23 cellular contexts compared by ENCODE assay signal in the genomic region with DNA sequence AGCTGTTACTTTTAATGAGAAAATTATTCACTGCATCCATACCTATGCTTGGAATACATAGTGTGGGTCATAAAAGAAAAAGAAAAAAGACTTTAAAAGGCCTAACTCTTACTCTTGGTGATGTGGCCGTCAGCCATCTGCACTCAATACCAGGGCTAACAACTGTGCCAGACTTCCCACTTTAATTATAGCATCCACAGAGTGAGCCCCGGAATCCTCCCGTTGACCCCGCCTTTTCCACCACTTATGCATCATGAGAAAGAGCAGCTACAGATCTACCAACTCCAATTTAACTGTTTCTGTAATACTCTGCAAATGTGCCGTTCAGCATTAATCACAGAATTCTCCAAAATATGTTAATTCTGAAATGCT.
"Had no signal": no experiment of that assay in that cellular context is flagged by ENCODE, and none has a peak within 500 bp of the region (broad histone marks: within the 10 kb centered on the region; RNA-seq: fewer than 3 reads in every experiment).

No MANE protein-coding gene starts in this region.

- DNase-seq: activated CD4-positive, alpha-beta memory T cell treated with anti-CD3 and anti-CD28 coated beads, Interleukin-2, amount 10 ng/mL, durations not matched to agents 7 days and 5 days; activated CD4-positive, alpha-beta T cell treated with anti-CD3 and anti-CD28 coated beads for 36 hours; activated CD4-positive, alpha-beta T cell treated with anti-CD3 and anti-CD28 coated beads, Interleukin-2, amount 50 U/mL, for 1 hour; activated gamma-delta T cell; activated naive CD4-positive, alpha-beta T cell treated with anti-CD3 and anti-CD28 coated beads, Interleukin-2, amount 10 ng/mL, durations not matched to agents 7 days and 5 days; activated naive CD8-positive, alpha-beta T cell treated with anti-CD3 and anti-CD28 coated beads for 36 hours; activated T-cell treated with anti-CD3 and anti-CD28 coated beads for 4 hours; activated T-cell treated with anti-CD3 and anti-CD28 coated beads, Interleukin-2, amount 50 U/mL, for 48 hours; NCI-H1092; NCI-H1417; NCI-H1930; NCI-H2171; NCI-H345; NCI-H510A treated with DMSO at 0.1 percent for 48 hours; Peyer's patch; SHP77 treated with DMSO at 0.1 percent for 48 hours; T-helper 1 cell; WERI-Rb-1 had no signal

- H3K36me3 Mint-ChIP-seq: activated naive CD4-positive, alpha-beta T cell treated with anti-CD3 and anti-CD28 coated beads, Interleukin-2, amount 10 ng/mL, durations not matched to agents 7 days and 5 days; activated naive CD8-positive, alpha-beta T cell treated with anti-CD3 and anti-CD28 coated beads for 36 hours had no signal

- H3K36me3 ChIP-seq: breast epithelium, Peyer's patch, WERI-Rb-1 had no signal

- H3K4me3 ChIP-seq: breast epithelium, Peyer's patch had no signal

- H3K4me1 ChIP-seq: breast epithelium, Peyer's patch had no signal

- H3K27ac Mint-ChIP-seq: activated CD4-positive, alpha-beta memory T cell treated with anti-CD3 and anti-CD28 coated beads, Interleukin-2, amount 10 ng/mL, durations not matched to agents 7 days and 5 days; activated CD4-positive, alpha-beta T cell treated with anti-CD3 and anti-CD28 coated beads for 36 hours; activated naive CD4-positive, alpha-beta T cell treated with anti-CD3 and anti-CD28 coated beads, Interleukin-2, amount 10 ng/mL, durations not matched to agents 7 days and 5 days; activated naive CD8-positive, alpha-beta T cell treated with anti-CD3 and anti-CD28 coated beads for 36 hours; activated T-helper 17 cell treated with anti-CD3 and anti-CD28 coated beads, Interleukin-2, amount 50 U/mL, for 72 hours had no signal

- H3K4me1 Mint-ChIP-seq: activated CD4-positive, alpha-beta memory T cell treated with anti-CD3 and anti-CD28 coated beads, Interleukin-2, amount 10 ng/mL, durations not matched to agents 7 days and 5 days; activated CD4-positive, alpha-beta T cell treated with anti-CD3 and anti-CD28 coated beads for 36 hours; activated naive CD4-positive, alpha-beta T cell treated with anti-CD3 and anti-CD28 coated beads, Interleukin-2, amount 10 ng/mL, durations not matched to agents 7 days and 5 days; activated naive CD8-positive, alpha-beta T cell treated with anti-CD3 and anti-CD28 coated beads for 36 hours; activated T-helper 17 cell treated with anti-CD3 and anti-CD28 coated beads, Interleukin-2, amount 50 U/mL, for 72 hours had no signal

- ATAC-seq: activated CD4-positive, alpha-beta T cell treated with anti-CD3 and anti-CD28 coated beads for 36 hours; activated T-helper 17 cell treated with anti-CD3 and anti-CD28 coated beads, Interleukin-2, amount 50 U/mL, for 72 hours; HepG2 had no signal

- H3K27ac ChIP-seq: breast epithelium, KMS-11, RWPE1, WERI-Rb-1 had no signal

- H3K9me3 ChIP-seq: breast epithelium, Peyer's patch had no signal

- H3K27me3 ChIP-seq: breast epithelium, Peyer's patch had no signal

- H3K4me3 Mint-ChIP-seq: activated CD4-positive, alpha-beta memory T cell treated with anti-CD3 and anti-CD28 coated beads, Interleukin-2, amount 10 ng/mL, durations not matched to agents 7 days and 5 days; activated CD4-positive, alpha-beta T cell treated with anti-CD3 and anti-CD28 coated beads for 36 hours; activated naive CD4-positive, alpha-beta T cell treated with anti-CD3 and anti-CD28 coated beads, Interleukin-2, amount 10 ng/mL, durations not matched to agents 7 days and 5 days; activated naive CD8-positive, alpha-beta T cell treated with anti-CD3 and anti-CD28 coated beads for 36 hours; activated T-helper 17 cell treated with anti-CD3 and anti-CD28 coated beads, Interleukin-2, amount 50 U/mL, for 72 hours had no signal

- H3K27me3 Mint-ChIP-seq: activated naive CD8-positive, alpha-beta T cell treated with anti-CD3 and anti-CD28 coated beads for 36 hours; activated T-helper 17 cell treated with anti-CD3 and anti-CD28 coated beads, Interleukin-2, amount 50 U/mL, for 72 hours had no signal

- H3K9me3 Mint-ChIP-seq: activated CD4-positive, alpha-beta memory T cell treated with anti-CD3 and anti-CD28 coated beads, Interleukin-2, amount 10 ng/mL, durations not matched to agents 7 days and 5 days; activated naive CD4-positive, alpha-beta T cell treated with anti-CD3 and anti-CD28 coated beads, Interleukin-2, amount 10 ng/mL, durations not matched to agents 7 days and 5 days; activated naive CD8-positive, alpha-beta T cell treated with anti-CD3 and anti-CD28 coated beads for 36 hours; activated T-helper 17 cell treated with anti-CD3 and anti-CD28 coated beads, Interleukin-2, amount 50 U/mL, for 72 hours had no signal
